ENCODE assay signal across 8 cellular contexts in genomic region chr12:6605425-6606330, GRCh38. TPM values are rescaled to one million over a fixed set of nuclear protein-coding genes. Genes with fewer than 3 reads are reported as not detected.
DNase-seq lines count a peak whose midpoint lies in the region; ATAC-seq lines count a peak whose summit lies in the region.

No MANE protein-coding gene starts in this region.

- peaks cover 40% of the 10 kb centered on the region for H3K4me1 Mint-ChIP-seq in activated naive CD8-positive, alpha-beta T cell treated with anti-CD3 and anti-CD28 coated beads, Interleukin-2, amount 10 ng/mL, durations not matched to agents 7 days and 5 days

- DNase-seq in EL: peak; percentile 38
- peak; percentile 12 for DNase-seq in NCI-H226
- DNase-seq in activated naive CD8-positive, alpha-beta T cell treated with anti-CD3 and anti-CD28 coated beads, Interleukin-2, amount 10 ng/mL, durations not matched to agents 7 days and 5 days: peak; percentile 60
- DNase-seq in left ventricle myocardium superior: no peak
- no peak for DNase-seq in NCI-H128 (lab: John Stamatoyannopoulos, UW; ENCODE audit: unreplicated experiment)
- DNase-seq in UCSD-AML1 (lab: John Stamatoyannopoulos, UW; ENCODE audit: unreplicated experiment): no peak

- H3K36me3 ChIP-seq in rectal smooth muscle tissue (ENCODE audit: control insufficient read depth, insufficient read depth, low read length): peaks cover 19% of the 10 kb centered on the region

- H3K4me1 ChIP-seq in rectal smooth muscle tissue (ENCODE audit: control insufficient read depth, insufficient read depth, low read length): peaks cover 28% of the 10 kb centered on the region

- no peaks in the 10 kb centered on the region for H3K27me3 ChIP-seq in rectal smooth muscle tissue (ENCODE audit: control insufficient read depth, insufficient read depth, low read length)

- H3K27ac ChIP-seq in rectal smooth muscle tissue (ENCODE audit: low read depth, low read length): peak overlapping the region; percentile 96

- intact Hi-C loops in left ventricle myocardium superior (cut with micrococcal nuclease): no loop called here

- H3K27me3 Mint-ChIP-seq in activated naive CD8-positive, alpha-beta T cell treated with anti-CD3 and anti-CD28 coated beads, Interleukin-2, amount 10 ng/mL, durations not matched to agents 7 days and 5 days: no peaks in the 10 kb centered on the region

- ATAC-seq in activated naive CD8-positive, alpha-beta T cell treated with anti-CD3 and anti-CD28 coated beads, Interleukin-2, amount 10 ng/mL, durations not matched to agents 7 days and 5 days (ENCODE audit: low read depth): peak; percentile 11
- peak; percentile 1 for ATAC-seq in left ventricle myocardium superior
- ATAC-seq in GM18519 (IDR thresholded peaks at IDR 0.05; ENCODE audit: low FRiP score, unreplicated experiment): no peak

- peak overlapping the region; percentile 87 for H3K27ac Mint-ChIP-seq in activated naive CD8-positive, alpha-beta T cell treated with anti-CD3 and anti-CD28 coated beads, Interleukin-2, amount 10 ng/mL, durations not matched to agents 7 days and 5 days

- peaks cover 35% of the 10 kb centered on the region for H3K36me3 Mint-ChIP-seq in activated naive CD8-positive, alpha-beta T cell treated with anti-CD3 and anti-CD28 coated beads, Interleukin-2, amount 10 ng/mL, durations not matched to agents 7 days and 5 days

- H3K4me3 Mint-ChIP-seq in activated naive CD8-positive, alpha-beta T cell treated with anti-CD3 and anti-CD28 coated beads, Interleukin-2, amount 10 ng/mL, durations not matched to agents 7 days and 5 days: no peak overlapping the region

- POLR2A ChIA-PET in activated naive CD8-positive, alpha-beta T cell treated with anti-CD3 and anti-CD28 coated beads, Interleukin-2, amount 10 ng/mL, durations not matched to agents 7 days and 5 days (lab: Charles Lee): interaction anchor here (0.6 to 2.1 kb wide), 18 partner anchors 8 to 458 kb away, joined by 3 to 10 read pairs (median 3); partner anchors contain the start of genes C12orf57, CDCA3, NOP2 and RNU7-1

- H3K4me3 ChIP-seq in rectal smooth muscle tissue (ENCODE audit: low read length): peak overlapping the region; percentile 88

- H3K9ac ChIP-seq in rectal smooth muscle tissue (ENCODE audit: low read length): peak overlapping the region; percentile 79

- H3K9me3 Mint-ChIP-seq in activated naive CD8-positive, alpha-beta T cell treated with anti-CD3 and anti-CD28 coated beads, Interleukin-2, amount 10 ng/mL, durations not matched to agents 7 days and 5 days: no peaks in the 10 kb centered on the region

RNA-seq across cellular contexts. Expression of gene CHD4, which starts 1.5 kb away (rescaled TPM):
- total RNA-seq in activated naive CD8-positive, alpha-beta T cell treated with anti-CD3 and anti-CD28 coated beads, Interleukin-2, amount 10 ng/mL, durations not matched to agents 7 days and 5 days: 100 to 1,000 TPM; 273 to 277 TPM
- 159 TPM for total RNA-seq in left ventricle myocardium superior

RNA-seq across cellular contexts. Expression of gene LPAR5, which starts 30.1 kb away (rescaled TPM):
- 10 to 100 TPM; 19.4 to 20.9 TPM for total RNA-seq in activated naive CD8-positive, alpha-beta T cell treated with anti-CD3 and anti-CD28 coated beads, Interleukin-2, amount 10 ng/mL, durations not matched to agents 7 days and 5 days
- 8.6 TPM for total RNA-seq in left ventricle myocardium superior

RNA-seq across cellular contexts. Expression of gene NOP2, which starts 37.6 kb away (rescaled TPM):
- total RNA-seq in activated naive CD8-positive, alpha-beta T cell treated with anti-CD3 and anti-CD28 coated beads, Interleukin-2, amount 10 ng/mL, durations not matched to agents 7 days and 5 days: 10 to 100 TPM; 76.1 to 78.6 TPM
- 16.1 TPM for total RNA-seq in left ventricle myocardium superior

RNA-seq across cellular contexts. Expression of gene ACRBP, which starts 41.6 kb away (rescaled TPM):
- 1 to 10 TPM; 8.0 to 8.8 TPM for total RNA-seq in activated naive CD8-positive, alpha-beta T cell treated with anti-CD3 and anti-CD28 coated beads, Interleukin-2, amount 10 ng/mL, durations not matched to agents 7 days and 5 days
- 2.2 TPM for total RNA-seq in left ventricle myocardium superior

RNA-seq across cellular contexts. Expression of gene IFFO1, which starts 49.8 kb away (rescaled TPM):
- total RNA-seq in activated naive CD8-positive, alpha-beta T cell treated with anti-CD3 and anti-CD28 coated beads, Interleukin-2, amount 10 ng/mL, durations not matched to agents 7 days and 5 days: 10 to 100 TPM; 35.8 to 37.5 TPM
- 14.9 TPM for total RNA-seq in left ventricle myocardium superior

Comparison
In these comparisons a context has a peak if more than half of its experiments do, and no peak if none do; other contexts are left out.
1. DNase-seq: peak in EL (single experiment), NCI-H226 (single experiment) and activated naive CD8-positive, alpha-beta T cell treated with anti-CD3 and anti-CD28 coated beads, Interleukin-2, amount 10 ng/mL, durations not matched to agents 7 days and 5 days (single experiment); none in left ventricle myocardium superior (single experiment), NCI-H128 (single experiment) and UCSD-AML1 (single experiment).